Comparison of ENCODE assay signal across 24 cellular contexts in genomic region chr6:90575267-90575666, GRCh38.
"Had no signal": no experiment of that assay in that cellular context is flagged by ENCODE, and none has a peak within 500 bp of the region (broad histone marks: within the 10 kb centered on the region; RNA-seq: fewer than 3 reads in every experiment).

No MANE protein-coding gene starts in this region.

- H3K9me3 Mint-ChIP-seq: activated B cell treated with CpG ODN at 0.5 μM for 24 hours; activated CD8-positive, alpha-beta T cell treated with anti-CD3 and anti-CD28 coated beads for 36 hours; activated T-cell treated with anti-CD3 and anti-CD28 coated beads, Interleukin-2, amount 50 U/mL, for 4 hours; activated T-helper 17 cell treated with anti-CD3 and anti-CD28 coated beads, Interleukin-2, amount 50 U/mL, for 72 hours; dendritic cell treated with granulocyte-macrophage colony-stimulating factor and Interleukin-4, amounts not matched to agents 40 ng/mL and 50 ng/mL, for 4 days; naive thymus-derived CD8-positive, alpha-beta T cell; neural crest cell had no signal

- H3K27me3 ChIP-seq: esophagus squamous epithelium, heart right ventricle, spleen had no signal

- ATAC-seq: activated CD8-positive, alpha-beta T cell treated with anti-CD3 and anti-CD28 coated beads for 36 hours; activated T-cell treated with anti-CD3 and anti-CD28 coated beads, Interleukin-2, amount 50 U/mL, for 4 hours; activated T-helper 17 cell treated with anti-CD3 and anti-CD28 coated beads, Interleukin-2, amount 50 U/mL, for 72 hours; heart right ventricle; naive thymus-derived CD8-positive, alpha-beta T cell; right cardiac atrium; stimulated activated naive CD8-positive, alpha-beta T cell treated with anti-CD3 and anti-CD28 coated beads, Interleukin-15, Interleukin-2, amounts not matched to agents 100 U/mL and 50 U/mL, for 24 hours had no signal

- H3K4me3 ChIP-seq: esophagus squamous epithelium, heart right ventricle, left ventricle myocardium inferior, lung, spleen, thoracic aorta had no signal

- H3K4me3 Mint-ChIP-seq: activated B cell treated with CpG ODN at 0.5 μM for 24 hours; activated CD8-positive, alpha-beta T cell treated with anti-CD3 and anti-CD28 coated beads for 36 hours; activated T-cell treated with anti-CD3 and anti-CD28 coated beads, Interleukin-2, amount 50 U/mL, for 4 hours; activated T-helper 17 cell treated with anti-CD3 and anti-CD28 coated beads, Interleukin-2, amount 50 U/mL, for 72 hours; dendritic cell treated with granulocyte-macrophage colony-stimulating factor and Interleukin-4, amounts not matched to agents 40 ng/mL and 50 ng/mL, for 4 days; naive thymus-derived CD8-positive, alpha-beta T cell; neural crest cell had no signal

- H3K27ac ChIP-seq: esophagus squamous epithelium, heart right ventricle, left ventricle myocardium inferior, spleen, thoracic aorta had no signal

- H3K27ac Mint-ChIP-seq: activated B cell treated with CpG ODN at 0.5 μM for 24 hours; activated CD8-positive, alpha-beta T cell treated with anti-CD3 and anti-CD28 coated beads for 36 hours; activated T-helper 17 cell treated with anti-CD3 and anti-CD28 coated beads, Interleukin-2, amount 50 U/mL, for 72 hours; dendritic cell treated with granulocyte-macrophage colony-stimulating factor and Interleukin-4, amounts not matched to agents 40 ng/mL and 50 ng/mL, for 4 days had no signal

- H3K36me3 ChIP-seq: left ventricle myocardium inferior had no signal

- H3K27me3 Mint-ChIP-seq: activated B cell treated with CpG ODN at 0.5 μM for 24 hours; activated CD8-positive, alpha-beta T cell treated with anti-CD3 and anti-CD28 coated beads for 36 hours; activated T-helper 17 cell treated with anti-CD3 and anti-CD28 coated beads, Interleukin-2, amount 50 U/mL, for 72 hours; dendritic cell treated with granulocyte-macrophage colony-stimulating factor and Interleukin-4, amounts not matched to agents 40 ng/mL and 50 ng/mL, for 4 days; naive thymus-derived CD8-positive, alpha-beta T cell had no signal

- H3K4me1 Mint-ChIP-seq: activated T-helper 17 cell treated with anti-CD3 and anti-CD28 coated beads, Interleukin-2, amount 50 U/mL, for 72 hours; neural crest cell had no signal

- H3K9me3 ChIP-seq: esophagus squamous epithelium, heart right ventricle, left ventricle myocardium inferior, spleen, thoracic aorta had no signal

- DNase-seq: activated B cell treated with CpG ODN at 0.5 μM for 24 hours; activated CD4-positive, alpha-beta T cell treated with anti-CD3 and anti-CD28 coated beads, Interleukin-2, amount 50 U/mL, for 1 hour; activated CD8-positive, alpha-beta T cell treated with anti-CD3 and anti-CD28 coated beads for 36 hours; activated gamma-delta T cell treated with Interleukin-2 at 50 U/mL for 16 hours; activated naive CD4-positive, alpha-beta T cell treated with anti-CD3 and anti-CD28 coated beads, Interleukin-2, amount 50 U/mL, for 16 hours; activated T-cell treated with anti-CD3 and anti-CD28 coated beads, Interleukin-2, amount 50 U/mL, for 4 hours; amygdala; esophagus squamous epithelium; foreskin melanocyte; heart right ventricle; islet precursor cell; left ventricle myocardium inferior; naive thymus-derived CD8-positive, alpha-beta T cell; occipital lobe; right cardiac atrium; spleen; stimulated activated naive CD8-positive, alpha-beta T cell treated with anti-CD3 and anti-CD28 coated beads, Interleukin-15, Interleukin-2, amounts not matched to agents 100 U/mL and 50 U/mL, for 24 hours; T-helper 2 cell; trophoblast cell had no signal
